Comparison of ENCODE assay signal across 26 cellular contexts in genomic region chr2:64412671-64413070, GRCh38.
"Had no signal": no experiment of that assay in that cellular context is flagged by ENCODE, and none has a peak within 500 bp of the region (broad histone marks: within the 10 kb centered on the region; RNA-seq: fewer than 3 reads in every experiment).

No MANE protein-coding gene starts in this region.

- H3K4me3 ChIP-seq: stomach, suprapubic skin, testis, thoracic aorta, thyroid gland, tibial artery, tibial nerve, transverse colon, upper lobe of left lung, upper lobe of right lung, uterus, vagina had no signal

- ATAC-seq: stimulated activated effector memory CD8-positive, alpha-beta T cell treated with anti-CD3 and anti-CD28 coated beads, Interleukin-12 subunit alpha, Interleukin-12 subunit beta, amount 100 ng/mL, for 72 hours; stimulated activated memory B cell treated with anti-CD40 and anti-IgM and Interleukin-4, amounts not matched to agents 10 μg/mL and 1 μg/mL and 100 μg/mL, for 72 hours; stimulated activated naive B cell treated with anti-CD40 and anti-IgM and Interleukin-4, amounts not matched to agents 10 μg/mL and 1 μg/mL and 100 μg/mL, for 72 hours; stimulated activated naive CD8-positive, alpha-beta T cell treated with anti-CD3 and anti-CD28 coated beads, Interleukin-15, amount 100 ng/mL, for 72 hours; stimulated activated naive CD8-positive, alpha-beta T cell treated with anti-CD3 and anti-CD28 coated beads, Interleukin-15, Interleukin-2, amounts not matched to agents 100 U/mL and 50 U/mL, for 24 hours; upper lobe of right lung had no signal

- DNase-seq: stimulated activated CD4-positive, alpha-beta T cell treated with anti-CD3 and anti-CD28 coated beads, Interleukin-2, amount 100 ng/mL, for 48 hours; stimulated activated CD4-positive, alpha-beta T cell treated with anti-CD3 and anti-CD28 coated beads, Interleukin-4, amount 100 ng/mL, for 1 hour; stimulated activated CD4-positive, alpha-beta T cell treated with anti-CD3 and anti-CD28 coated beads, Interleukin-4, amount 100 ng/mL, for 24 hours; stimulated activated CD4-positive, alpha-beta T cell treated with anti-CD3 and anti-CD28 coated beads, Interleukin-4, amount 100 ng/mL, for 4 hours; stimulated activated CD8-positive, alpha-beta memory T cell treated with anti-CD3 and anti-CD28 coated beads, Interleukin-4, amount 100 ng/mL, for 48 hours; stimulated activated naive B cell treated with anti-CD40 and anti-IgM and Interleukin-4, amounts not matched to agents 10 μg/mL and 1 μg/mL and 100 μg/mL, for 72 hours; stimulated activated naive CD4-positive, alpha-beta T cell; stimulated activated naive CD4-positive, alpha-beta T cell treated with Interleukin-2 at 50 U/mL for 16 hours; stimulated activated naive CD8-positive, alpha-beta T cell treated with anti-CD3 and anti-CD28 coated beads, Interleukin-15, amount 100 ng/mL, for 72 hours; stimulated activated naive CD8-positive, alpha-beta T cell treated with anti-CD3 and anti-CD28 coated beads, Interleukin-15, Interleukin-2, amounts not matched to agents 100 U/mL and 50 U/mL, for 24 hours; stomach; substantia nigra; testis; thyroid gland; tibial artery; transverse colon; upper lobe of left lung; upper lobe of right lung; uterus had no signal

- H3K27me3 ChIP-seq: stomach, suprapubic skin, testis, thyroid gland, tibial artery, tibial nerve, transverse colon, upper lobe of left lung, upper lobe of right lung, uterus, vagina had no signal

- H3K9me3 ChIP-seq: stomach, suprapubic skin, testis, thoracic aorta, thyroid gland, tibial artery, tibial nerve, transverse colon, upper lobe of left lung, upper lobe of right lung, uterus, vagina had no signal

- H3K27ac ChIP-seq: stomach, suprapubic skin, testis, thoracic aorta, thyroid gland, tibial artery, tibial nerve, transverse colon, upper lobe of left lung, upper lobe of right lung, uterus, vagina had no signal

- H3K4me1 ChIP-seq: stomach, suprapubic skin, testis, thyroid gland, tibial artery, tibial nerve, upper lobe of left lung, upper lobe of right lung, uterus, vagina had no signal

- FAIRE-seq: urothelium cell line had no signal

- H3K36me3 ChIP-seq: stomach, suprapubic skin, thoracic aorta, thyroid gland, tibial artery, tibial nerve, transverse colon, upper lobe of left lung, upper lobe of right lung, uterus, vagina had no signal
